ENCODE assay signal across 20 cellular contexts in the genomic region with DNA sequence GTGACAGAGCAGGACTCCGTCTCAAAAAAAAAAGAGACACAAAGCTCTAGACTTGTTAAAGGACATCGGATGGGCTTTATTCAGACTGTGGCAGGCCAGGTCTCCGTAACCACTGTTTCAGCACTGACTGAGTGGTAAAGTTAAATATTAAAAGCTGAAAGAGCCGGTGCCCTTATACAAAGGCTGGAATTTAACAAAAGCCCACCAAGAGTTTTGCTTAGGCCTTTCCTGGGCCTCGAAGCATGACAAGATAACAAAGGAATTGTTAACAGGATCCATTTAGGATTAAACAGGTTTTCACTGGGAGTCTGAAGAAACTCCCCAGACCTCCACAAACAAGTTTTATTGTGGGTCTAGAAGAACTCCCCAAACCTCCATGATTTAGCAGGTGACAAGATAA.
A peak's percentile ranks its signal among the peaks of the same experiment; 100 is the strongest.
DNase-seq lines count a peak whose midpoint lies in the region; ATAC-seq, FAIRE-seq and TF ChIP-seq lines count a peak whose summit lies in the region.
"Had no signal": no experiment of that assay in that cellular context is flagged by ENCODE, and none has a peak within 500 bp of the region (broad histone marks: within the 10 kb centered on the region; RNA-seq: fewer than 3 reads in every experiment).

No MANE protein-coding gene starts in this region.

- no peak overlapping the region for H3K4me3 Mint-ChIP-seq in neural progenitor cell
- H3K4me3 Mint-ChIP-seq: B cell; CD8-positive, alpha-beta T cell; GM23338; IgD-negative memory B cell had no signal

- H2AFZ ChIP-seq in neural progenitor cell (replicated peaks) = no peak overlapping the region
- H2AFZ ChIP-seq: GM23338 had no signal

- peaks cover 37% of the 10 kb centered on the region for H3K4me1 Mint-ChIP-seq in neural progenitor cell
- H3K4me1 Mint-ChIP-seq: B cell, GM23338, IgD-negative memory B cell had no signal

- TF ChIP-seq POLR2A in GM12891 (IDR thresholded peaks at IDR 0.05; ENCODE audit: low read depth, low read length) = no peak

- TF ChIP-seq CTCF in neural progenitor cell (IDR thresholded peaks at IDR 0.05) = no peak

- H3K27me3 Mint-ChIP-seq in neural progenitor cell (ENCODE audit: insufficient read depth, low read depth) = peaks cover 21% of the 10 kb centered on the region
- H3K27me3 Mint-ChIP-seq: B cell, IgD-negative memory B cell had no signal

- H3K4me3 ChIP-seq in NT2/D1 (ENCODE audit: insufficient read length, low read depth) = no peak overlapping the region
- peak overlapping the region; percentile 24 for H3K4me3 ChIP-seq in neural progenitor cell
- H3K4me3 ChIP-seq: BLaER1 treated with 17β-estradiol and CSF1 and Interleukin-3, amounts not matched to agents 10 nM and 100 nM; GM12878; GM23338 had no signal

- ATAC-seq in GM19351 (IDR thresholded peaks at IDR 0.05; ENCODE audit: unreplicated experiment) (no peak), HG02970 (IDR thresholded peaks at IDR 0.05; ENCODE audit: low FRiP score, unreplicated experiment) (no peak)
- ATAC-seq: CD8-positive, alpha-beta T cell; GM12878; GM23338; HepG2 had no signal

- H3F3A ChIP-seq in neural progenitor cell (ENCODE audit: low read depth) = peaks cover 34% of the 10 kb centered on the region

- H3K4me2 ChIP-seq in neural progenitor cell = peak overlapping the region; percentile 73
- H3K4me2 ChIP-seq: BLaER1 treated with 17β-estradiol and CSF1 and Interleukin-3, amounts not matched to agents 10 nM and 100 nM; GM23338 had no signal

- H3K27me3 ChIP-seq in NT2/D1 (ENCODE audit: insufficient read depth, insufficient read length) (no peaks in the 10 kb centered on the region), neural progenitor cell (peaks cover 10% of the 10 kb centered on the region)
- H3K27me3 ChIP-seq: BLaER1 treated with 17β-estradiol and CSF1 and Interleukin-3, amounts not matched to agents 10 nM and 100 nM had no signal

- H3K9me3 Mint-ChIP-seq in neural progenitor cell = peaks cover 19% of the 10 kb centered on the region

- FAIRE-seq in GM12891 (lab: Jason Lieb, UNC) = no peak
- FAIRE-seq: GM12878, H54, HepG2 had no signal

- no peaks in the 10 kb centered on the region for H3K36me3 ChIP-seq in NT2/D1 (ENCODE audit: insufficient read depth, insufficient read length, low read length)
- no peaks in the 10 kb centered on the region for H3K36me3 ChIP-seq in neural progenitor cell
- H3K36me3 ChIP-seq: BLaER1 treated with 17β-estradiol and CSF1 and Interleukin-3, amounts not matched to agents 10 nM and 100 nM had no signal

- H3K9me3 ChIP-seq in NT2/D1 (ENCODE audit: insufficient read depth, low read length) (no peaks in the 10 kb centered on the region), neural progenitor cell (ENCODE audit: low read depth) (no peaks in the 10 kb centered on the region)

- peaks cover 18% of the 10 kb centered on the region for H4K20me1 ChIP-seq in neural progenitor cell (ENCODE audit: low read depth)
- H4K20me1 ChIP-seq: BLaER1 treated with 17β-estradiol and CSF1 and Interleukin-3, amounts not matched to agents 10 nM and 100 nM had no signal

- H3K4me1 ChIP-seq in NT2/D1 (ENCODE audit: insufficient read depth, insufficient read length) (peaks cover 2% of the 10 kb centered on the region), neural progenitor cell (peaks cover 31% of the 10 kb centered on the region)
- H3K4me1 ChIP-seq: BLaER1 treated with 17β-estradiol and CSF1 and Interleukin-3, amounts not matched to agents 10 nM and 100 nM had no signal

- DNase-seq in ELF-1 (ENCODE audit: low read depth, low spot score) (peak; percentile 13), NT2/D1 (ENCODE audit: low read depth, low spot score) (peak; percentile 28), left kidney (ENCODE audit: low read depth, low spot score) (peak; percentile 44), neural progenitor cell (ENCODE audit: low spot score) (peak; percentile 77), GM12891 (ENCODE audit: insufficient read length, low spot score) (no peak)
- DNase-seq: 8988T; Calu3; CD8-positive, alpha-beta T cell; DMS79 treated with DMSO at 0.1 percent for 48 hours; HCEC 1CT had no signal

- no peaks in the 10 kb centered on the region for H3K79me2 ChIP-seq in neural progenitor cell (ENCODE audit: low read depth)

- H3K9ac ChIP-seq in NT2/D1 (ENCODE audit: insufficient read length, low read depth) (no peak overlapping the region), neural progenitor cell (no peak overlapping the region)
- H3K9ac ChIP-seq: BLaER1 treated with 17β-estradiol and CSF1 and Interleukin-3, amounts not matched to agents 10 nM and 100 nM had no signal

- no peaks in the 10 kb centered on the region for H3K36me3 Mint-ChIP-seq in neural progenitor cell
- H3K36me3 Mint-ChIP-seq: CD8-positive, alpha-beta T cell had no signal

- H3K27ac Mint-ChIP-seq in neural progenitor cell = no peak overlapping the region
- H3K27ac Mint-ChIP-seq: B cell; CD8-positive, alpha-beta T cell; GM23338; IgD-negative memory B cell had no signal

- peak overlapping the region; percentile 60 for H3K27ac ChIP-seq in neural progenitor cell
- H3K27ac ChIP-seq: BLaER1 treated with 17β-estradiol and CSF1 and Interleukin-3, amounts not matched to agents 10 nM and 100 nM; HL-60 had no signal

TF ChIP-seq in GM12891, 5 proteins besides CTCF, POLR2A, EP300 and RAD21:
- no peak for TF ChIP-seq TAF1 (IDR thresholded peaks at IDR 0.05; ENCODE audit: low read depth, low read length)
- TF ChIP-seq SPI1 (IDR thresholded peaks at IDR 0.05; ENCODE audit: low read depth, low read length) = no peak
- no peak for TF ChIP-seq POLR2AphosphoS5 (IDR thresholded peaks at IDR 0.05; ENCODE audit: low read depth, low read length)
- no peak for TF ChIP-seq POU2F2 (IDR thresholded peaks at IDR 0.05; ENCODE audit: low read depth, low read length)
- no peak for TF ChIP-seq PAX5 (IDR thresholded peaks at IDR 0.05; ENCODE audit: insufficient read depth, low read length, severe bottlenecking)
